20 cellular contexts compared by ENCODE assay signal in the genomic region with DNA sequence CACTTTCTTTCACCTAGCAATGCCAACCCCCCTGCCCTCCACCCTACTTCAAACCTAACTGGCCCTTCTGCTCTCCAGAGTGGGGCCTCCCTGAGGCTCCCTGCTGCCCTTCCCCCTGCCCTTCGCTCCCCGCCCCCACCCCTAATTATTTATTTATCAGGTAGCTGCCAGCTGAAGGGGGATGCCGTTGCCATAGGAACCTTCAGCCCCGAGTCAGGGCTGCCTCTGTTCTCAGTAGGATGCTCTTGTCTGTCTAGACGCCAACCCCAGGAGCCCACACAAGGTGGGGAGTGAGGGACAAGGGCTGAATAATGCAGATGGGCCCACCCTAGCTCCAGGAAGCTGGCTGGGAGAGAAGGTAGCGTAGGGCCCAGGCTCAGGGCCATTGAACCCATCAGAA. TPM values are rescaled to one million over a fixed set of nuclear protein-coding genes. Genes with fewer than 3 reads are reported as not detected.
DNase-seq lines count a peak whose midpoint lies in the region; TF ChIP-seq lines count a peak whose summit lies in the region.
"Had no signal": no experiment of that assay in that cellular context is flagged by ENCODE, and none has a peak within 500 bp of the region (broad histone marks: within the 10 kb centered on the region; RNA-seq: fewer than 3 reads in every experiment).

No MANE protein-coding gene starts in this region.

- CTCF ChIA-PET in Calu3 (lab: Charles Lee) = no interaction called here

- H3K4me1 Mint-ChIP-seq in brain (peaks cover 65% of the 10 kb centered on the region), Calu3 (ENCODE audit: low read depth, unreplicated experiment) (no peaks in the 10 kb centered on the region)
- H3K4me1 Mint-ChIP-seq: CD8-positive, alpha-beta memory T cell had no signal

- peak; percentile 63 for DNase-seq in NCI-H2227 (lab: John Stamatoyannopoulos, UW; ENCODE audit: unreplicated experiment)
- DNase-seq in NCI-H2227 treated with DMSO at 0.1 percent for 48 hours (lab: John Stamatoyannopoulos, UW) = no peak
- DNase-seq in activated T-cell treated with anti-CD3 and anti-CD28 coated beads for 4 hours = no peak
- DNase-seq in NCI-H2107 treated with DMSO at 0.1 percent for 48 hours (lab: John Stamatoyannopoulos, UW; ENCODE audit: unreplicated experiment) = no peak
- no peak for DNase-seq in Calu3
- DNase-seq: CD8-positive, alpha-beta memory T cell; HFFc6; KBM-7; MM.1S; NCI-H1048; NCI-H1436 treated with DMSO at 0.1 percent for 48 hours; NCI-H2029 treated with DMSO at 0.1 percent for 48 hours; NCI-H774; NK-92 treated with Interleukin-12 subunit alpha and Interleukin-12 subunit beta, amount 100 ng/mL, for 24 hours; Peyer's patch had no signal

- peak overlapping the region; percentile 52 for H3K27ac ChIP-seq in layer of hippocampus (ENCODE audit: low read depth, low read length)
- peak overlapping the region; percentile 91 for H3K27ac ChIP-seq in temporal lobe (ENCODE audit: low read depth, low read length)
- H3K27ac ChIP-seq: C4-2B, Peyer's patch had no signal

- intact Hi-C loops in Calu3 (cut with micrococcal nuclease; ENCODE audit: unreplicated experiment) = loop anchor here (5.0 kb wide), 1 partner anchor 99 kb away; the partner anchor contains the start of genes SNRNP40 and ZCCHC17

- H3K36me3 Mint-ChIP-seq in brain (no peaks in the 10 kb centered on the region), Calu3 (ENCODE audit: insufficient read depth, unreplicated experiment) (no peaks in the 10 kb centered on the region)
- H3K36me3 Mint-ChIP-seq: CD8-positive, alpha-beta memory T cell had no signal

- peaks cover 3% of the 10 kb centered on the region for H3K27me3 Mint-ChIP-seq in brain
- H3K27me3 Mint-ChIP-seq in Calu3 (ENCODE audit: unreplicated experiment) = no peaks in the 10 kb centered on the region

- TF ChIP-seq CTCF in brain (conservative IDR thresholded peaks at IDR 0.05) = no peak
- no peak for TF ChIP-seq CTCF in Calu3 (IDR thresholded peaks at IDR 0.05; ENCODE audit: unreplicated experiment)

- H3K4me3 Mint-ChIP-seq in brain (no peak overlapping the region), Calu3 (ENCODE audit: low read depth, unreplicated experiment) (no peak overlapping the region)
- H3K4me3 Mint-ChIP-seq: CD8-positive, alpha-beta memory T cell; HFFc6 had no signal

- H3K27ac Mint-ChIP-seq in brain (peak overlapping the region in 4 of 5 experiments; percentile 64 to 94 (median 84)), Calu3 (ENCODE audit: unreplicated experiment) (no peak overlapping the region)
- H3K27ac Mint-ChIP-seq: CD8-positive, alpha-beta memory T cell; HFFc6 had no signal

- H3K9me3 Mint-ChIP-seq in brain (no peaks in the 10 kb centered on the region), Calu3 (ENCODE audit: low read depth, unreplicated experiment) (no peaks in the 10 kb centered on the region)
- H3K9me3 Mint-ChIP-seq: CD8-positive, alpha-beta memory T cell; HFFc6 had no signal

- no TSS peak for BruUV-seq in Calu3 (replicated peaks; lab: Mats Ljungman, UMichigan)

- no peaks in the 10 kb centered on the region for H3K27me3 ChIP-seq in layer of hippocampus (ENCODE audit: control insufficient read depth, insufficient read depth, low read length)
- H3K27me3 ChIP-seq: Peyer's patch had no signal

RNA-seq across cellular contexts. Expression of gene NKAIN1, which starts 41.1 kb away (rescaled TPM):
- polyA plus RNA-seq in brain (ENCODE audit: insufficient read depth, low read depth, low replicate concordance) = 21.1 TPM
- total RNA-seq in temporal lobe (27.0 TPM), Calu3 (2022) (not detected in 2 replicates)
- total RNA-seq: CD8-positive, alpha-beta memory T cell; HFFc6; OCI-LY7; Peyer's patch had no signal
- polyA plus RNA-seq: CD8-positive, alpha-beta memory T cell had no signal

Comparison
In these comparisons a context has a peak if more than half of its experiments do, and no peak if none do; other contexts are left out.
1. RNA of gene NKAIN1, which starts 41.1 kb away (total RNA-seq): 27.0 TPM in temporal lobe (single experiment); not detected in Calu3; every median in the first group is over 10 times any median in the second.